ENCODE assay signal across 11 cellular contexts in genomic region chr20:49983848-49984408, GRCh38. TPM values are rescaled to one million over a fixed set of nuclear protein-coding genes. Genes with fewer than 3 reads are reported as not detected.
A peak's percentile ranks its signal among the peaks of the same experiment; 100 is the strongest.
DNase-seq lines count a peak whose midpoint lies in the region; ATAC-seq and TF ChIP-seq lines count a peak whose summit lies in the region.
"Had no signal": no experiment of that assay in that cellular context is flagged by ENCODE, and none has a peak within 500 bp of the region (broad histone marks: within the 10 kb centered on the region; RNA-seq: fewer than 3 reads in every experiment).

No MANE protein-coding gene starts in this region.

- no peak for TF ChIP-seq CTCF in chondrocyte (IDR thresholded peaks at IDR 0.05)
- no peak for TF ChIP-seq CTCF in lung (IDR thresholded peaks at IDR 0.05; ENCODE audit: control extremely low read depth, extremely low read depth)
- no peak for TF ChIP-seq CTCF in tibial nerve (IDR thresholded peaks at IDR 0.05)

- no peak for ATAC-seq in lung (ENCODE audit: insufficient read depth, low FRiP score)
- ATAC-seq: mucosa of descending colon had no signal

- H3K9me3 ChIP-seq in lung (ENCODE audit: control insufficient read depth in 2 of 2, insufficient read depth in 1 of 2, low read length in 1 of 2) = no peaks in the 10 kb centered on the region
- H3K9me3 ChIP-seq in tibial nerve = no peaks in the 10 kb centered on the region
- H3K9me3 ChIP-seq: mucosa of descending colon had no signal

- peaks cover 0 to 8% of the 10 kb centered on the region in 2 donors for H3K36me3 ChIP-seq in lung (ENCODE audit: control insufficient read depth in 2 of 2, insufficient read depth in 2 of 2, low read length in 2 of 2)
- peaks cover 0 to 10% (median 0%) of the 10 kb centered on the region in 3 donors for H3K36me3 ChIP-seq in tibial nerve

- H3K27ac ChIP-seq in lung (ENCODE audit: low read depth in 1 of 2, low read length in 1 of 2) = peak overlapping the region in 1 of 2 donors; percentile 57
- H3K27ac ChIP-seq in tibial nerve = peak overlapping the region; percentile 43 to 95 (median 77)

- H3K27me3 ChIP-seq in lung (ENCODE audit: control insufficient read depth, insufficient read depth) (no peaks in the 10 kb centered on the region), tibial nerve (no peaks in the 10 kb centered on the region)

- H3K4me1 Mint-ChIP-seq in activated CD4-positive, alpha-beta T cell treated with anti-CD3 and anti-CD28 coated beads, Interleukin-2, amount 10 ng/mL, durations not matched to agents 7 days and 5 days = peaks cover 24% of the 10 kb centered on the region
- H3K4me1 Mint-ChIP-seq in chondrocyte (ENCODE audit: low read depth) = peaks cover 65% of the 10 kb centered on the region

- CTCF ChIA-PET in activated CD4-positive, alpha-beta T cell treated with anti-CD3 and anti-CD28 coated beads, Interleukin-2, amount 10 ng/mL, durations not matched to agents 7 days and 5 days (lab: Charles Lee) = interaction anchor here (1.4 to 1.5 kb wide), 2 partner anchors 29 to 88 kb away, joined by 3 to 6 read pairs; no protein-coding TSS in a partner anchor

- no peaks in the 10 kb centered on the region for H3K36me3 Mint-ChIP-seq in activated CD4-positive, alpha-beta T cell treated with anti-CD3 and anti-CD28 coated beads, Interleukin-2, amount 10 ng/mL, durations not matched to agents 7 days and 5 days (ENCODE audit: low read depth)
- peaks cover 10% of the 10 kb centered on the region for H3K36me3 Mint-ChIP-seq in chondrocyte (ENCODE audit: low read depth)

- POLR2A ChIA-PET in activated CD4-positive, alpha-beta T cell treated with anti-CD3 and anti-CD28 coated beads, Interleukin-2, amount 10 ng/mL, durations not matched to agents 7 days and 5 days (lab: Charles Lee) = no interaction called here

- peak overlapping the region; percentile 36 for H3K4me3 Mint-ChIP-seq in activated CD4-positive, alpha-beta T cell treated with anti-CD3 and anti-CD28 coated beads, Interleukin-2, amount 10 ng/mL, durations not matched to agents 7 days and 5 days
- peak overlapping the region; percentile 86 for H3K4me3 Mint-ChIP-seq in chondrocyte (ENCODE audit: unreplicated experiment)

- no peak for TF ChIP-seq EP300 in tibial nerve (IDR thresholded peaks at IDR 0.05)

- no peak for DNase-seq in activated CD4-positive, alpha-beta T cell treated with anti-CD3 and anti-CD28 coated beads, Interleukin-2, amount 10 ng/mL, durations not matched to agents 7 days and 5 days
- DNase-seq in activated CD4-positive, alpha-beta T cell treated with anti-CD3 and anti-CD28 coated beads for 48 hours = no peak
- no peak for DNase-seq in chondrocyte (ENCODE audit: low spot score)
- DNase-seq in lung (ENCODE audit: low spot score) = no peak
- DNase-seq in tibial nerve (ENCODE audit: low spot score in 2 of 2) = no peak
- no peak for DNase-seq in activated CD8-positive, alpha-beta memory T cell treated with anti-CD3 and anti-CD28 coated beads, Interleukin-2, amount 50 U/mL, for 48 hours
- no peak for DNase-seq in GF-D8 (lab: John Stamatoyannopoulos, UW)
- no peak for DNase-seq in NCI-H1694 (lab: John Stamatoyannopoulos, UW)
- DNase-seq: COR-L47, NCI-H2227 treated with DMSO at 0.1 percent for 48 hours had no signal

- H3K27me3 Mint-ChIP-seq in activated CD4-positive, alpha-beta T cell treated with anti-CD3 and anti-CD28 coated beads, Interleukin-2, amount 10 ng/mL, durations not matched to agents 7 days and 5 days = peaks cover 21% of the 10 kb centered on the region
- H3K27me3 Mint-ChIP-seq in chondrocyte (ENCODE audit: low read depth) = no peaks in the 10 kb centered on the region

- H3K4me3 ChIP-seq in lung = peak overlapping the region; percentile 53
- peak overlapping the region; percentile 54 to 61 (median 56) for H3K4me3 ChIP-seq in tibial nerve
- H3K4me3 ChIP-seq: mucosa of descending colon had no signal

- H3K9me3 Mint-ChIP-seq in activated CD4-positive, alpha-beta T cell treated with anti-CD3 and anti-CD28 coated beads, Interleukin-2, amount 10 ng/mL, durations not matched to agents 7 days and 5 days = no peaks in the 10 kb centered on the region
- no peaks in the 10 kb centered on the region for H3K9me3 Mint-ChIP-seq in chondrocyte (ENCODE audit: low read depth)

- WGBS in lung, 2 donors = 65 to 80% methylated on average over 15 to 18 of the region's 18 CpGs
- WGBS in tibial nerve, 2 donors = 53 to 57% methylated on average over 17 to 18 of the region's 18 CpGs

- H3K4me1 ChIP-seq in lung (ENCODE audit: control insufficient read depth in 2 of 2, insufficient read depth in 2 of 2, low read length in 2 of 2) (peaks cover 0 to 22% of the 10 kb centered on the region in 2 donors), tibial nerve (peaks cover 0 to 89% (median 41%) of the 10 kb centered on the region in 4 donors)

- H3K27ac Mint-ChIP-seq in activated CD4-positive, alpha-beta T cell treated with anti-CD3 and anti-CD28 coated beads, Interleukin-2, amount 10 ng/mL, durations not matched to agents 7 days and 5 days = no peak overlapping the region
- peak overlapping the region; percentile 90 for H3K27ac Mint-ChIP-seq in chondrocyte (ENCODE audit: unreplicated experiment)

- no peak for TF ChIP-seq POLR2A in tibial nerve (IDR thresholded peaks at IDR 0.05)

RNA-seq across cellular contexts. Expression of gene SNAI1, which starts 1.1 kb away (rescaled TPM):
- under 1 TPM in 1 of 2 experiments, not detected in 1; 0.15 TPM for total RNA-seq in activated CD4-positive, alpha-beta T cell treated with anti-CD3 and anti-CD28 coated beads, Interleukin-2, amount 10 ng/mL, durations not matched to agents 7 days and 5 days
- total RNA-seq in chondrocyte = 4.9 to 15.1 TPM (median 6.1 TPM) in 3 replicates
- total RNA-seq in lung = 1 to 10 TPM in 1 of 2 donors, under 1 TPM in 1; 0.74 to 3.6 TPM
- polyA plus RNA-seq in lung = 10 to 100 TPM in 1 of 2 donors, 1 to 10 TPM in 1; 7.3 to 12.0 TPM
- 10 to 100 TPM in 1 of 4 donors, 1 to 10 TPM in 3; 4.2 to 14.4 (median 6.0) TPM for total RNA-seq in tibial nerve

RNA-seq across cellular contexts. Expression of gene RNF114, which starts 47.7 kb away (rescaled TPM):
- total RNA-seq in activated CD4-positive, alpha-beta T cell treated with anti-CD3 and anti-CD28 coated beads, Interleukin-2, amount 10 ng/mL, durations not matched to agents 7 days and 5 days = 10 to 100 TPM; 55.8 to 59.5 TPM
- total RNA-seq in chondrocyte (45.4 to 49.5 TPM (median 46.2 TPM) in 3 replicates), lung (10 to 100 TPM; 63.0 to 69.7 TPM), tibial nerve (100 to 1,000 TPM; 211 to 311 (median 272) TPM)
- 10 to 100 TPM; 37.6 to 57.1 TPM for polyA plus RNA-seq in lung
